18 cellular contexts compared by ENCODE assay signal in the genomic region with DNA sequence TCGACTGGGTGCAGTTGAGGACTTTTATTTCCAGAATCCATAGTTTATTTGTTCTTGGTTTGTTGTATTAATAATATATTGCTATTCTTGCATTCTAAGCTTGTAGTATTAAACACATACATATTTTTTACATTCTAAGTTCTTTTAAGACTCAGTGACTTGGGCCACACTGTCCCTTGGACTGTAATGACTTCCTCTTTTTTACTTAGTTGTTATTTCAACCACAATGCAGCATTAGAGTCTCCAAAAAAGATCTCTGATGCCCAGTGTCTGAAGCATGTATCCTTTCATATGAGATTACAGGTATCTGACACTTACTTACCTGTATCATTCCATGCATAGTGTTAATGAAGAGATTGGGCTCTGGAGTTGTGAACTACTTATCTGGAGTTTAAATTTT.
DNase-seq lines count a peak whose midpoint lies in the region; ATAC-seq and TF ChIP-seq lines count a peak whose summit lies in the region.
"Had no signal": no experiment of that assay in that cellular context is flagged by ENCODE, and none has a peak within 500 bp of the region (broad histone marks: within the 10 kb centered on the region; RNA-seq: fewer than 3 reads in every experiment).

No MANE protein-coding gene starts in this region.

- TF ChIP-seq CTCF in GM10266 (IDR thresholded peaks at IDR 0.05; ENCODE audit: control insufficient read depth, insufficient read depth, low read depth, missing control alignments) (no peak), NB4 (IDR thresholded peaks at IDR 0.05; ENCODE audit: low read depth, low read length) (no peak), chondrocyte (IDR thresholded peaks at IDR 0.05) (no peak)

- H3K27ac Mint-ChIP-seq in chondrocyte (ENCODE audit: unreplicated experiment) = no peak overlapping the region
- H3K27ac Mint-ChIP-seq: activated CD8-positive, alpha-beta T cell treated with anti-CD3 and anti-CD28 coated beads for 36 hours; activated T-helper 17 cell treated with anti-CD3 and anti-CD28 coated beads, Interleukin-2, amount 50 U/mL, for 72 hours had no signal

- no peaks in the 10 kb centered on the region for H3K36me3 Mint-ChIP-seq in chondrocyte (ENCODE audit: low read depth)

- H3K9me3 Mint-ChIP-seq in chondrocyte (ENCODE audit: low read depth) = no peaks in the 10 kb centered on the region

- peak; percentile 97 for ATAC-seq in GM19463 (IDR thresholded peaks at IDR 0.05; ENCODE audit: unreplicated experiment)
- ATAC-seq in HG03095 (IDR thresholded peaks at IDR 0.05; ENCODE audit: unreplicated experiment) = peak; percentile 96
- ATAC-seq: activated CD8-positive, alpha-beta T cell treated with anti-CD3 and anti-CD28 coated beads for 36 hours; activated T-helper 17 cell treated with anti-CD3 and anti-CD28 coated beads, Interleukin-2, amount 50 U/mL, for 72 hours; K562 had no signal

- TF ChIP-seq POLR2A in NB4 (IDR thresholded peaks at IDR 0.05; ENCODE audit: extremely low read depth, insufficient read length) = no peak

- H3K4me3 ChIP-seq in NB4 (ENCODE audit: low read depth, low read length) = no peak overlapping the region
- H3K4me3 ChIP-seq: coronary artery, K562, sigmoid colon had no signal

- DNase-seq in GM10266 (ENCODE audit: extremely low spot score) = peak; percentile 3
- DNase-seq in NB4 (ENCODE audit: low read depth) = peak; percentile 32
- no peak for DNase-seq in NCI-H2196 treated with DMSO at 0.1 percent for 48 hours (lab: John Stamatoyannopoulos, UW; ENCODE audit: unreplicated experiment)
- no peak for DNase-seq in NCI-H2107 treated with DMSO at 0.1 percent for 48 hours (lab: John Stamatoyannopoulos, UW; ENCODE audit: unreplicated experiment)
- DNase-seq in chondrocyte (ENCODE audit: low spot score) = no peak
- DNase-seq in NCI-H748 (lab: John Stamatoyannopoulos, UW; ENCODE audit: unreplicated experiment) = no peak
- DNase-seq: activated CD8-positive, alpha-beta T cell treated with anti-CD3 and anti-CD28 coated beads for 36 hours; EL; NCI-H187 treated with DMSO at 0.1 percent for 48 hours; NCI-H69; nucleus accumbens; sigmoid colon; stimulated activated naive CD4-positive, alpha-beta T cell had no signal

- no peaks in the 10 kb centered on the region for H3K27me3 Mint-ChIP-seq in chondrocyte (ENCODE audit: low read depth)
- H3K27me3 Mint-ChIP-seq: activated CD8-positive, alpha-beta T cell treated with anti-CD3 and anti-CD28 coated beads for 36 hours; activated T-helper 17 cell treated with anti-CD3 and anti-CD28 coated beads, Interleukin-2, amount 50 U/mL, for 72 hours had no signal

- no peaks in the 10 kb centered on the region for H3K4me1 Mint-ChIP-seq in chondrocyte (ENCODE audit: low read depth)
- H3K4me1 Mint-ChIP-seq: activated T-helper 17 cell treated with anti-CD3 and anti-CD28 coated beads, Interleukin-2, amount 50 U/mL, for 72 hours had no signal

- H3K4me3 Mint-ChIP-seq in chondrocyte (ENCODE audit: unreplicated experiment) = no peak overlapping the region
- H3K4me3 Mint-ChIP-seq: activated CD8-positive, alpha-beta T cell treated with anti-CD3 and anti-CD28 coated beads for 36 hours; activated T-helper 17 cell treated with anti-CD3 and anti-CD28 coated beads, Interleukin-2, amount 50 U/mL, for 72 hours had no signal

Comparison
In these comparisons a context has a peak if more than half of its experiments do, and no peak if none do; other contexts are left out.
1. DNase-seq: peak in GM10266 (single experiment) and NB4 (single experiment); none in NCI-H2196 treated with DMSO at 0.1 percent for 48 hours (single experiment), NCI-H2107 treated with DMSO at 0.1 percent for 48 hours (single experiment), chondrocyte (single experiment) and NCI-H748 (single experiment).